22 cellular contexts compared by ENCODE assay signal in the genomic region with DNA sequence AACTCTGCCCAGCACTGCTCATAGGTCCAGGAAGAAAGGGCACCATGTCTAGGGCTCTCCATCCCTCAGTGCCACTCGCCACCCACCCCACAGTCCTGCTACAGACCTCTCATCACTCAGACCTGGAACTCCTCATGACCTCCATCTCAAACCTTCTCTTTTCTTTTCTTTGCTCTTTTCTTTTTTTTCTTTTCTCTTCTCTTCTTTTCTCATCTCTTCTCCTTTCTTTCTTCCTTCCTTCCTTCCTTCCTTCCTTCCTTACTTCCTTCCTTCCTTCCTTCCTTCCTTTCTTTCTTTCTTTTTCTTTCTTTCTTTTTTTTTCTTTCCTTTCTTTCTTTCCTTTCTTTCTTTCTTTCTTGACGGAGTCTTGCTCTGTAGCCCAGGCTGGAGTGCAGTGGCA.
"Had no signal": no experiment of that assay in that cellular context is flagged by ENCODE, and none has a peak within 500 bp of the region (broad histone marks: within the 10 kb centered on the region; RNA-seq: fewer than 3 reads in every experiment).

No MANE protein-coding gene starts in this region.

- H3K4me1 ChIP-seq: SJSA1 had no signal

- ATAC-seq: HepG2 had no signal

- H3K4me3 ChIP-seq: MG63, SJSA1, SK-N-MC had no signal

- H3K9me3 ChIP-seq: MG63, SJSA1 had no signal

- DNase-seq: KBM-7, MG63, NCI-H1092, NCI-H1105 treated with DMSO at 0.1 percent for 48 hours, NCI-H1436, NCI-H187, NCI-H2029, NCI-H2081 treated with DMSO at 0.1 percent for 48 hours, NCI-H2171, NCI-H226, NCI-H446, NCI-H510A, NCI-H524 treated with DMSO at 0.1 percent for 48 hours, NCI-H69, NCI-H774, Right ventricle myocardium superior, RPMI8226, SIG-M5 had no signal

- H3K4me3 Mint-ChIP-seq: IgD-negative memory B cell had no signal

- H3K27ac ChIP-seq: SJSA1, SK-N-MC had no signal

- H3K36me3 ChIP-seq: MG63, SJSA1 had no signal
